In the genomic region with DNA sequence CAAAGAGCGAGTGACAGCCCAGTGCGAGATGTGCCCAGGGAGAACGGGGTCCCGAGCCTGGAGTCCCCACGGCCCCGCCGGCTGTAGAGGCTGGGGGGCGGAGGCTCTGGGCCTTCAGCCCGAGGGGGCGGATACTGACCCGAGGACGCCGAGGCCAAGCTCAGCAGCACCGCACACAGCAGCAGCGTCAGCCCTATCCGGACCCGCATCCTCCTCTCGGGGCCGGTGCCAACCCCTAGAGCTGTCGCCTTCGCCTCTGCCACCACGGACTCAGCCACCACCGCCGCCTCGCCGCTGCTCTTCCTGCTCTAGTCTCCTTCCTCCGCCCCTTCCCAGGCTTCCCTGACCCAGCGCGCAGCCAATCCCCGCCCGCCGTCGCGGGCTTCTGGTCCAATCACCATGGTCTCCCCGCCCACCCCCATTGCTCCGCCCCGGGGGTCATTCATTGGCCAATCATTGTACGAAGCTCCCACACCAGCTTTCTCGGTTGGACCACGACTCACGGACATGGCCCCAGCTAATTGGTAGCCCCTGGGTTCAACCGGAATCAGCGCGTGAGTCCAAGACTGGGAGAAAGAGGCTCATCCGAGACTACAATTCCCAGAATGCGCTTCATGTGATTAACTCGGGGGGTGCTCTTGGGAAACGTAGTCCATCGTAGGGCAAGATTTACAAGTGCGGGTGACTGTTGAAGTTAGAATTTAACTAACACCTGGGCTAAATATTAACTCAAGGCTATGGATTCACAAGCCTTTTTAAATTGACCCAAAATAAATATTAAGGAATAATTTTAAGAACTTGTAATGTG, we compare ENCODE assay signal across 8 cellular contexts. TPM values are rescaled to one million over a fixed set of nuclear protein-coding genes. Genes with fewer than 3 reads are reported as not detected.
DNase-seq lines count a peak whose midpoint lies in the region; ATAC-seq and TF ChIP-seq lines count a peak whose summit lies in the region.

A gene (minus strand): TSS at position 318 of the 808 bp plus-strand sequence. CDS start 109 bp downstream, at position 209.

- no peaks in the 10 kb centered on the region for H3K27me3 ChIP-seq in upper lobe of right lung

- peaks cover 32% of the 10 kb centered on the region for H3K4me1 Mint-ChIP-seq in T-helper 1 cell treated with Interleukin-12 subunit alpha and Interleukin-12 subunit beta and Interleukin-4 antibody, amounts not matched to agents 30 μg/mL and 1 μg/mL, for 36 hours (ENCODE audit: low read depth)

- ATAC-seq in HG02884 (IDR thresholded peaks at IDR 0.05; ENCODE audit: unreplicated experiment) (peak; percentile 86), left cardiac atrium (peak; percentile 99), upper lobe of right lung (peak; percentile 99)

- intact Hi-C loops in left cardiac atrium (cut with DNase I) (no loop called here), posterior vena cava (cut with DNase I) (no loop called here), upper lobe of right lung (cut with DNase I) (no loop called here)

- H3K27ac Mint-ChIP-seq in T-helper 1 cell treated with Interleukin-12 subunit alpha and Interleukin-12 subunit beta and Interleukin-4 antibody, amounts not matched to agents 30 μg/mL and 1 μg/mL, for 36 hours = peak within 1 kb of the TSS; percentile 85

- TF ChIP-seq CTCF in GM13977 (IDR thresholded peaks at IDR 0.05; ENCODE audit: extremely low read depth, insufficient read depth, missing control alignments) (no peak), upper lobe of right lung (IDR thresholded peaks at IDR 0.05) (no peak)

- H3K4me3 ChIP-seq in upper lobe of right lung = peak within 1 kb of the TSS; percentile 83

- H3K9me3 Mint-ChIP-seq in T-helper 1 cell treated with Interleukin-12 subunit alpha and Interleukin-12 subunit beta and Interleukin-4 antibody, amounts not matched to agents 30 μg/mL and 1 μg/mL, for 36 hours = peaks cover 3% of the 10 kb centered on the region

- peaks cover 6% of the 10 kb centered on the region for H3K36me3 Mint-ChIP-seq in T-helper 1 cell treated with Interleukin-12 subunit alpha and Interleukin-12 subunit beta and Interleukin-4 antibody, amounts not matched to agents 30 μg/mL and 1 μg/mL, for 36 hours (ENCODE audit: low read depth)

- H3K27me3 Mint-ChIP-seq in T-helper 1 cell treated with Interleukin-12 subunit alpha and Interleukin-12 subunit beta and Interleukin-4 antibody, amounts not matched to agents 30 μg/mL and 1 μg/mL, for 36 hours (ENCODE audit: low read depth) = peaks cover 5% of the 10 kb centered on the region

- no peaks in the 10 kb centered on the region for H3K9me3 ChIP-seq in upper lobe of right lung

- peak within 1 kb of the TSS; percentile 83 for H3K27ac ChIP-seq in upper lobe of right lung

- in situ Hi-C loops in GM13977 (cut with MboI; ENCODE audit: low pct_unique_long_range_greater_than_20kb, low sequenced_read_pairs, unreplicated experiment) = no loop called here

- H3K36me3 ChIP-seq in upper lobe of right lung = no peaks in the 10 kb centered on the region

- DNase-seq in GM13977 (ENCODE audit: low spot score) (peak; percentile 85), NCI-H1694 (lab: John Stamatoyannopoulos, UW) (peak; percentile 100), amniotic stem cell (lab: John Stamatoyannopoulos, UW) (peak; percentile 100), left cardiac atrium (peak; percentile 100), posterior vena cava (ENCODE audit: low spot score) (peak; percentile 100), upper lobe of right lung (peak; percentile 99)

- H3K4me1 ChIP-seq in upper lobe of right lung = peaks cover 45% of the 10 kb centered on the region

- peak within 1 kb of the TSS; percentile 93 for H3K4me3 Mint-ChIP-seq in T-helper 1 cell treated with Interleukin-12 subunit alpha and Interleukin-12 subunit beta and Interleukin-4 antibody, amounts not matched to agents 30 μg/mL and 1 μg/mL, for 36 hours

RNA-seq across cellular contexts. Expression of the gene that starts here (rescaled TPM):
- total RNA-seq in left cardiac atrium (10 to 100 TPM; 56.9 to 66.0 TPM), posterior vena cava (100 to 1,000 TPM in 1 of 2 donors, 10 to 100 TPM in 1; 97.5 to 103 TPM), upper lobe of right lung (108 TPM)

Comparison
In these comparisons a context has a peak if more than half of its experiments do, and no peak if none do; other contexts are left out.
1. Peak in every context shown above with its lines: DNase-seq, ATAC-seq, H3K4me3 ChIP-seq and H3K27ac ChIP-seq.